1 cellular context compared by ENCODE assay signal in genomic region chr2:121075006-121075545, GRCh38.
TF ChIP-seq lines count a peak whose summit lies in the region.

No MANE protein-coding gene starts in this region.

TF ChIP-seq in SK-N-SH, 30 proteins besides CTCF, POLR2A, EP300 and RAD21 (continued from another document):
- TF ChIP-seq YY1 (IDR thresholded peaks at IDR 0.05; ENCODE audit: low read depth) (no peak), TAF1 (IDR thresholded peaks at IDR 0.05; ENCODE audit: borderline replicate concordance, low read depth, low read length) (peak; percentile 24; the same call in 1 of the 2 replicates), RXRA (IDR thresholded peaks at IDR 0.05; ENCODE audit: borderline replicate concordance, low read depth) (no peak), FOXM1 (IDR thresholded peaks at IDR 0.05; ENCODE audit: low read depth) (no peak), SIN3A (IDR thresholded peaks at IDR 0.05; ENCODE audit: borderline replicate concordance, low read depth, low read length) (peak; percentile 100), IRF3 (IDR thresholded peaks at IDR 0.05; ENCODE audit: low read depth, low read length) (no peak), EZH2phosphoT487 (IDR thresholded peaks at IDR 0.05; ENCODE audit: borderline replicate concordance, low read depth) (no peak), TCF12 (IDR thresholded peaks at IDR 0.05) (peak; percentile 96), RFX5 (IDR thresholded peaks at IDR 0.05; ENCODE audit: low read length) (no peak), NFIC (IDR thresholded peaks at IDR 0.05; ENCODE audit: borderline replicate concordance) (peak; percentile 74), CHD2 (IDR thresholded peaks at IDR 0.05; ENCODE audit: low read length, partially characterized antibody) (peak; percentile 40), RCOR1 (IDR thresholded peaks at IDR 0.05; ENCODE audit: low read length) (0 out of 2 replicates have a peak, but pooled peaks have one; percentile 70), MEF2A (IDR thresholded peaks at IDR 0.05; ENCODE audit: borderline replicate concordance, low read depth) (no peak), USF1 (IDR thresholded peaks at IDR 0.05; ENCODE audit: borderline replicate concordance, low read depth) (peak; percentile 38; the same call in 1 of the 2 replicates), SMC3 (IDR thresholded peaks at IDR 0.05; ENCODE audit: low read depth, low read length) (no peak), MXI1 (IDR thresholded peaks at IDR 0.05; ENCODE audit: low read depth, low read length) (no peak), FOXJ3 (CRISPR knock-in tag; IDR thresholded peaks at IDR 0.05) (no peak), GATA2 (CRISPR knock-in tag; IDR thresholded peaks at IDR 0.05) (peak; percentile 21; the same call in 1 of the 2 replicates), JUND (IDR thresholded peaks at IDR 0.05) (no peak; the same call in 1 of the 2 replicates), REST (IDR thresholded peaks at IDR 0.05; ENCODE audit: low read depth, low read length) (peak; percentile 57; the same call in 1 of the 2 replicates), USF2 (IDR thresholded peaks at IDR 0.05; ENCODE audit: borderline replicate concordance, low read depth, low read length) (no peak), ZBTB33 (IDR thresholded peaks at IDR 0.05; ENCODE audit: borderline replicate concordance, low read depth) (peak; percentile 88), POLR2AphosphoS5 (IDR thresholded peaks at IDR 0.05; ENCODE audit: low read depth, low read length) (peak; percentile 100), FOSL2 (IDR thresholded peaks at IDR 0.05; ENCODE audit: borderline replicate concordance, low read depth) (no peak; the same call in 1 of the 2 replicates), ELF1 (IDR thresholded peaks at IDR 0.05) (no peak), MAX (IDR thresholded peaks at IDR 0.05; ENCODE audit: low read depth) (peak; percentile 87), TEAD4 (IDR thresholded peaks at IDR 0.05; ENCODE audit: borderline replicate concordance, insufficient read depth) (peak; percentile 67)
